ENCODE assay signal across 8 cellular contexts in genomic region chr2:54559593-54560145, GRCh38.
DNase-seq lines count a peak whose midpoint lies in the region; ATAC-seq and TF ChIP-seq lines count a peak whose summit lies in the region.

No MANE protein-coding gene starts in this region.

- H3K4me2 ChIP-seq in DND-41 (ENCODE audit: insufficient read depth, low read length) = peak overlapping the region; percentile 73

- no peaks in the 10 kb centered on the region for H3K27me3 Mint-ChIP-seq in activated CD8-positive, alpha-beta T cell treated with anti-CD3 and anti-CD28 coated beads for 36 hours

- TF ChIP-seq EP300 in Ishikawa (IDR thresholded peaks at IDR 0.05; ENCODE audit: borderline replicate concordance) = no peak

- peaks cover 14% of the 10 kb centered on the region for H3K36me3 Mint-ChIP-seq in activated CD8-positive, alpha-beta T cell treated with anti-CD3 and anti-CD28 coated beads for 36 hours (ENCODE audit: low read depth)

- peak; percentile 51 for DNase-seq in DND-41
- no peak for DNase-seq in activated CD8-positive, alpha-beta T cell treated with anti-CD3 and anti-CD28 coated beads for 36 hours
- peak; percentile 84 for DNase-seq in foreskin melanocyte
- no peak for DNase-seq in omental fat pad (ENCODE audit: low spot score)
- DNase-seq in stimulated activated CD4-positive, alpha-beta T cell treated with anti-CD3 and anti-CD28 coated beads, Interleukin-15, amount 100 ng/mL, for 24 hours = no peak

- TF ChIP-seq CTCF in DND-41 (IDR thresholded peaks at IDR 0.05; ENCODE audit: borderline replicate concordance, extremely low read depth, low read length, poor library complexity, severe bottlenecking) (no peak), omental fat pad (IDR thresholded peaks at IDR 0.05) (no peak)
- no peak for TF ChIP-seq CTCF in activated CD8-positive, alpha-beta T cell treated with anti-CD3 and anti-CD28 coated beads for 36 hours (IDR thresholded peaks at IDR 0.05)

- H3K4me1 ChIP-seq in DND-41 (ENCODE audit: insufficient read depth, low read length) = peaks cover 52% of the 10 kb centered on the region

- H3K27me3 ChIP-seq in DND-41 (ENCODE audit: insufficient read depth, low read length, poor library complexity) = no peaks in the 10 kb centered on the region

- H3K4me3 ChIP-seq in DND-41 (ENCODE audit: low read depth in 1 of 2, low read length in 2 of 2) = peak overlapping the region; percentile 82 to 84; a peak in 3 of 4 replicates

- peak overlapping the region; percentile 95 for H3K27ac Mint-ChIP-seq in activated CD8-positive, alpha-beta T cell treated with anti-CD3 and anti-CD28 coated beads for 36 hours

- peak overlapping the region; percentile 74 for H3K9ac ChIP-seq in DND-41 (ENCODE audit: low read depth, low read length)

- H3K4me1 Mint-ChIP-seq in activated CD8-positive, alpha-beta T cell treated with anti-CD3 and anti-CD28 coated beads for 36 hours (ENCODE audit: low read depth) = peaks cover 51% of the 10 kb centered on the region

- peak overlapping the region; percentile 91 for H3K27ac ChIP-seq in DND-41 (ENCODE audit: low read length)

- H4K20me1 ChIP-seq in DND-41 (ENCODE audit: insufficient read depth, low read length) = no peaks in the 10 kb centered on the region

- TF ChIP-seq RAD21 in Ishikawa (IDR thresholded peaks at IDR 0.05; ENCODE audit: low read depth) = no peak

- H3K36me3 ChIP-seq in DND-41 (ENCODE audit: insufficient read depth, low read length) = no peaks in the 10 kb centered on the region; the same call in 1 of the 2 replicates

- ATAC-seq in DND-41 (ENCODE audit: insufficient read depth, low read depth) (peak; percentile 39), omental fat pad (ENCODE audit: low FRiP score) (peak; percentile 24), HG03045 (IDR thresholded peaks at IDR 0.05; ENCODE audit: unreplicated experiment) (no peak), HG03439 (IDR thresholded peaks at IDR 0.05; ENCODE audit: unreplicated experiment) (no peak)
- peak; percentile 3 for ATAC-seq in activated CD8-positive, alpha-beta T cell treated with anti-CD3 and anti-CD28 coated beads for 36 hours

- peaks cover 54% of the 10 kb centered on the region for H3K79me2 ChIP-seq in DND-41 (ENCODE audit: insufficient read depth, low read length)

- POLR2A ChIA-PET in activated CD8-positive, alpha-beta T cell treated with anti-CD3 and anti-CD28 coated beads for 36 hours (lab: Charles Lee) = interaction anchor here (0.7 to 6.5 kb wide), 15 partner anchors 11 to 95 kb away, joined by 3 to 100 read pairs (median 13); no protein-coding TSS in a partner anchor

- peak overlapping the region; percentile 83 for H2AFZ ChIP-seq in DND-41 (ENCODE audit: low read depth, low read length)

- intact Hi-C loops in activated CD8-positive, alpha-beta T cell treated with anti-CD3 and anti-CD28 coated beads for 36 hours (cut with micrococcal nuclease) = loop anchor here (2.0 to 5.0 kb wide), 3 partner anchors 13 to 37 kb away; no protein-coding TSS in a partner anchor

- peak overlapping the region; percentile 86 for H3K4me3 Mint-ChIP-seq in activated CD8-positive, alpha-beta T cell treated with anti-CD3 and anti-CD28 coated beads for 36 hours

- CTCF ChIA-PET in activated CD8-positive, alpha-beta T cell treated with anti-CD3 and anti-CD28 coated beads for 36 hours (lab: Charles Lee) = interaction anchor here (0.8 to 5.5 kb wide), 15 partner anchors 9 to 145 kb away, joined by 3 to 34 read pairs (median 13); no protein-coding TSS in a partner anchor

- no peaks in the 10 kb centered on the region for H3K9me3 Mint-ChIP-seq in activated CD8-positive, alpha-beta T cell treated with anti-CD3 and anti-CD28 coated beads for 36 hours

- no peaks in the 10 kb centered on the region for H3K9me3 ChIP-seq in DND-41 (ENCODE audit: insufficient read depth, low read length, severe bottlenecking)

TF ChIP-seq in Ishikawa, 13 proteins besides CTCF, POLR2A, EP300 and RAD21:
- no peak for TF ChIP-seq CREB1 (IDR thresholded peaks at IDR 0.05; ENCODE audit: low read depth)
- peak; percentile 28; the same call in 1 of the 2 replicates for TF ChIP-seq MAX (IDR thresholded peaks at IDR 0.05)

Comparison
In these comparisons a context has a peak if more than half of its experiments do, and no peak if none do; other contexts are left out.
1. ATAC-seq: peak in DND-41 (single experiment), activated CD8-positive, alpha-beta T cell treated with anti-CD3 and anti-CD28 coated beads for 36 hours (single experiment) and omental fat pad (single experiment); none in HG03045 (single experiment) and HG03439 (single experiment).
2. DNase-seq: peak in DND-41 (single experiment) and foreskin melanocyte (single experiment); none in activated CD8-positive, alpha-beta T cell treated with anti-CD3 and anti-CD28 coated beads for 36 hours (single experiment), omental fat pad (single experiment) and stimulated activated CD4-positive, alpha-beta T cell treated with anti-CD3 and anti-CD28 coated beads, Interleukin-15, amount 100 ng/mL, for 24 hours (single experiment).